Comparison of ENCODE assay signal across 8 cellular contexts in the genomic region with DNA sequence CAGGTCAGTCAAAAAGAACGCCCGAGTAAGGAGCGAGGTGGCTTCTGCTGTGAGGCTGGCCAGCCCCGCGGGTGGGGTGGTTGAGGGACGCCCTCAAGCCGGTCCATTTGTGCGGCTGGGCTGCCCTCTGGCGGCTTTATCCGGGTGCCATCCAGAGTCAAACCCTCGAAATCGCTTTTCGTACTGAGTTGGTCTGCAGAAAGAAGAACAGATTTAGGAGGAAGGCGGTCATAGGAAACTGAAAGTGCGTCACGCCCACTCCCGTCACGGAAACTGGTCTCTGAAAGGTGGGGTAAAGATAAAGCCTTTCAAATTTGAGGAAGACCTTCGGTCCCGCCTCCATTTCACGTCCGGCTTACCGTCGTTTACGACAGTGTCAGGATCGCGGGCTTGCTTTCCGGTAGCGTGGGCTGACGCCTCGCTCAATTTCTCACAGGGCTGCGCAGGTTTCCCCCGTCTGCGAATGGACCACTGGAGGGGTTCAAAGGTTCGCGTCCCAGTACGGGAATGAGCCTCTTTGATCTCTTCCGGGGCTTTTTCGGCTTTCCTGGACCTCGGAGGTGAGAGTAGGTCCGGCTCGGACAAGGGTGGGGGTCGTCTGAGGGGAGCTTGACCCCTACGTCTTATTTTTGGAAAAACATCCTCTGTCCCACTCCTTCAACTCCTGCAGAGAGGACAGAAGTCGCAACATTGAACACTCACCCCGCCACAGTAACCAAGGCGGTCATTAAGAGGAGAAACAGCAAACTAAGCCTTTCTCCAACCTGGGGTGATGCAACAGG. TPM values are rescaled to one million over a fixed set of nuclear protein-coding genes. Genes with fewer than 3 reads are reported as not detected.
DNase-seq lines count a peak whose midpoint lies in the region; ATAC-seq lines count a peak whose summit lies in the region.

Gene HAX1, plus strand, starts transcription at position 413 of the 782 bp plus-strand sequence. Its CDS starts 95 bp downstream, at position 508.

- peak; percentile 78 for ATAC-seq in GM19468 (IDR thresholded peaks at IDR 0.05; ENCODE audit: extremely low read depth, unreplicated experiment)

- DNase-seq in COLO829 (ENCODE audit: low spot score) (peak; percentile 99), HT-29 (ENCODE audit: low spot score) (peak; percentile 91), NOMO-1 (lab: John Stamatoyannopoulos, UW; ENCODE audit: unreplicated experiment in 2 of 2) (peak; percentile 97 to 99), mesendoderm (peak; percentile 98)
- peak; percentile 97 for DNase-seq in activated CD8-positive, alpha-beta memory T cell treated with anti-CD3 and anti-CD28 coated beads for 4 hours (ENCODE audit: low read depth in 2 of 2)
- peak; percentile 90 for DNase-seq in stimulated activated CD8-positive, alpha-beta memory T cell treated with anti-CD3 and anti-CD28 coated beads, Interleukin-15, amount 100 ng/mL, for 24 hours (ENCODE audit: low read depth)

- H4K5ac ChIP-seq in mesendoderm (ENCODE audit: low read length), result peak within 1 kb of the TSS; percentile 87

- H4K8ac ChIP-seq in mesendoderm (ENCODE audit: low read depth, low read length), result no peak within 1 kb of the TSS

- no peaks in the 10 kb centered on the region for H3K9me3 ChIP-seq in endocrine pancreas (ENCODE audit: control insufficient read depth, low read length)

- peak within 1 kb of the TSS; percentile 98 for H2AK5ac ChIP-seq in mesendoderm (ENCODE audit: low read length)

- WGBS in mesendoderm (ENCODE audit: extremely low coverage, insufficient coverage, low lambda C conversion rate), result no CpG with 5 or more reads among the region's 47 CpGs

- H3K79me1 ChIP-seq in mesendoderm (ENCODE audit: low read length), result peaks cover 7% of the 10 kb centered on the region

- H3K27me3 ChIP-seq in endocrine pancreas (ENCODE audit: control insufficient read depth, insufficient read depth, low read length) (no peaks in the 10 kb centered on the region), mesendoderm (ENCODE audit: insufficient read depth, low read length, poor library complexity) (no peaks in the 10 kb centered on the region)

- peak within 1 kb of the TSS; percentile 87 for H3K4ac ChIP-seq in mesendoderm (ENCODE audit: low read depth, low read length)

- no peak within 1 kb of the TSS for H3K23ac ChIP-seq in mesendoderm (ENCODE audit: low read length)

- H2BK15ac ChIP-seq in mesendoderm (replicated peaks; ENCODE audit: low read depth), result no peak within 1 kb of the TSS

- peaks cover 12% of the 10 kb centered on the region for H3K36me3 ChIP-seq in endocrine pancreas (ENCODE audit: control insufficient read depth, insufficient read depth, low read length)
- H3K36me3 ChIP-seq in mesendoderm (ENCODE audit: control insufficient read depth, insufficient read depth, low read length), result peaks cover 3% of the 10 kb centered on the region

- peak within 1 kb of the TSS; percentile 63 for H3K27ac ChIP-seq in mesendoderm (ENCODE audit: low read depth, low read length)

- peak within 1 kb of the TSS; percentile 100 for H3K9ac ChIP-seq in endocrine pancreas (ENCODE audit: control insufficient read depth, insufficient read depth, low read length)
- H3K9ac ChIP-seq in mesendoderm (ENCODE audit: low read length), result peak within 1 kb of the TSS; percentile 100

- peak within 1 kb of the TSS; percentile 86 for H3K18ac ChIP-seq in mesendoderm (ENCODE audit: low read length)

- H3K4me1 ChIP-seq in endocrine pancreas (ENCODE audit: control insufficient read depth, insufficient read depth, low read length), result no peaks in the 10 kb centered on the region
- no peaks in the 10 kb centered on the region for H3K4me1 ChIP-seq in mesendoderm (ENCODE audit: control insufficient read depth, low read depth, low read length)

- H2BK120ac ChIP-seq in mesendoderm (ENCODE audit: low read depth, low read length), result no peak within 1 kb of the TSS

- H2BK5ac ChIP-seq in mesendoderm (ENCODE audit: low read length), result peak within 1 kb of the TSS; percentile 21

- H3K56ac ChIP-seq in mesendoderm (ENCODE audit: low read length), result peak within 1 kb of the TSS; percentile 97

- H3K79me2 ChIP-seq in mesendoderm (ENCODE audit: control insufficient read depth, insufficient read depth, low read length), result peaks cover 7% of the 10 kb centered on the region

- peak within 1 kb of the TSS; percentile 89 for H3K4me3 ChIP-seq in endocrine pancreas (ENCODE audit: control insufficient read depth, insufficient read depth, low read length)
- H3K4me3 ChIP-seq in mesendoderm (ENCODE audit: low read length), result peak within 1 kb of the TSS; percentile 73

- H3K4me2 ChIP-seq in mesendoderm (ENCODE audit: low read length), result peak within 1 kb of the TSS; percentile 97

RNA-seq across cellular contexts. Expression of gene HAX1, which starts in this region (rescaled TPM):
- 111 and 139 TPM in 2 replicates for total RNA-seq in HT-29 (2014; rRNA removed; shearing (Covaris generic))
- 85.9 TPM for polyA plus RNA-seq in mesendoderm (2013, experiment 1 of 2)
- polyA plus RNA-seq in mesendoderm (2013, experiment 2 of 2), result 88.5 TPM

Comparison
In these comparisons a context has a peak if more than half of its experiments do, and no peak if none do; other contexts are left out.
1. Peak in every context shown above with its lines: DNase-seq, ATAC-seq, H3K4me3 ChIP-seq and H3K27ac ChIP-seq.